In genomic region chr3:140268610-140269009, GRCh38 we compare ENCODE assay signal across 2 cellular contexts.
TF ChIP-seq lines count a peak whose summit lies in the region.

No MANE protein-coding gene starts in this region.

TF ChIP-seq in HepG2, 621 proteins besides CTCF, POLR2A, EP300 and RAD21 (continued from another document):
- TF ChIP-seq, protein P1, sequence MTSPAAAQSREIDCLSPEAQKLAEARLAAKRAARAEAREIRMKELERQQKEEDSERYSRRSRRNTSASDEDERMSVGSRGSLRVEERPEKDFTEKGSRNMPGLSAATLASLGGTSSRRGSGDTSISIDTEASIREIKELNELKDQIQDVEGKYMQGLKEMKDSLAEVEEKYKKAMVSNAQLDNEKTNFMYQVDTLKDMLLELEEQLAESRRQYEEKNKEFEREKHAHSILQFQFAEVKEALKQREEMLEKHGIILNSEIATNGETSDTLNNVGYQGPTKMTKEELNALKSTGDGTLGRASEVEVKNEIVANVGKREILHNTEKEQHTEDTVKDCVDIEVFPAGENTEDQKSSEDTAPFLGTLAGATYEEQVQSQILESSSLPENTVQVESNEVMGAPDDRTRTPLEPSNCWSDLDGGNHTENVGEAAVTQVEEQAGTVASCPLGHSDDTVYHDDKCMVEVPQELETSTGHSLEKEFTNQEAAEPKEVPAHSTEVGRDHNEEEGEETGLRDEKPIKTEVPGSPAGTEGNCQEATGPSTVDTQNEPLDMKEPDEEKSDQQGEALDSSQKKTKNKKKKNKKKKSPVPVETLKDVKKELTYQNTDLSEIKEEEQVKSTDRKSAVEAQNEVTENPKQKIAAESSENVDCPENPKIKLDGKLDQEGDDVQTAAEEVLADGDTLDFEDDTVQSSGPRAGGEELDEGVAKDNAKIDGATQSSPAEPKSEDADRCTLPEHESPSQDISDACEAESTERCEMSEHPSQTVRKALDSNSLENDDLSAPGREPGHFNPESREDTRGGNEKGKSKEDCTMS (CRISPR knock-in tag; conservative IDR thresholded peaks at IDR 0.05), result no peak

TF ChIP-seq in H1, 55 proteins besides CTCF, POLR2A, EP300 and RAD21 (continued from another document):
- TF ChIP-seq, protein P2, sequence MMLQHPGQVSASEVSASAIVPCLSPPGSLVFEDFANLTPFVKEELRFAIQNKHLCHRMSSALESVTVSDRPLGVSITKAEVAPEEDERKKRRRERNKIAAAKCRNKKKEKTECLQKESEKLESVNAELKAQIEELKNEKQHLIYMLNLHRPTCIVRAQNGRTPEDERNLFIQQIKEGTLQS (IDR thresholded peaks at IDR 0.05; ENCODE audit: insufficient read depth, low read depth, low read length), result no peak
- TF ChIP-seq HDAC6 (IDR thresholded peaks at IDR 0.05; ENCODE audit: low read depth, low read length), result no peak
